26 cellular contexts compared by ENCODE assay signal in the genomic region with DNA sequence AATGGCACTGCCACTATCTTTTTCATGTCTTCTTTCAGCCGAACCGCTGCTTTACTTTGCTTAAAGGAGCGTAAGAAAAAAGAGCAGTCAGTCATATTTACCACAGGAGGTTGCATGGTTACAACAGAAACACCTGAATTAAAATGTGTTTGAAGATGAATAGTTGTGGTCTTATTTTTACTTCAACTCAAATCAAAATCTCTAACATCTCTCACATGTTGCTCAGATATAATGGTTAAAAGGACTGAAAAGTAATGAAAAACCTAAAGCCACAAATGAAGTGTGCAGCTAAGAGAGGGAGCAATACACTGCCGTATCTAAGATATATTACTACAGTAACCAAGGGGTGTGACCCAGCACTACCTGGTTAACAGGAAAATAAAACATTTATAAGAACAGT. TPM values are rescaled to one million over a fixed set of nuclear protein-coding genes. Genes with fewer than 3 reads are reported as not detected.
A peak's percentile ranks its signal among the peaks of the same experiment; 100 is the strongest.
DNase-seq lines count a peak whose midpoint lies in the region; ATAC-seq lines count a peak whose summit lies in the region.
"Had no signal": no experiment of that assay in that cellular context is flagged by ENCODE, and none has a peak within 500 bp of the region (broad histone marks: within the 10 kb centered on the region; RNA-seq: fewer than 3 reads in every experiment).

No MANE protein-coding gene starts in this region.

- no peak overlapping the region for H3K4me3 ChIP-seq in CD4-positive, alpha-beta memory T cell (ENCODE audit: low read length in 2 of 2)
- H3K4me3 ChIP-seq: BLaER1, GM23338, HAP-1, SK-N-MC had no signal

- peaks cover 0 to 2% of the 10 kb centered on the region in 2 donors for H3K27me3 Mint-ChIP-seq in CD4-positive, alpha-beta memory T cell
- H3K27me3 Mint-ChIP-seq in activated T-helper 17 cell treated with anti-CD3 and anti-CD28 coated beads, Interleukin-2, amount 50 U/mL, for 72 hours = no peaks in the 10 kb centered on the region

- no peak overlapping the region for H3K27ac ChIP-seq in CD4-positive, alpha-beta memory T cell (ENCODE audit: low read depth, low read length)
- H3K27ac ChIP-seq: 22Rv1, BLaER1, RWPE1, SK-N-MC had no signal

- POLR2A ChIA-PET in CD4-positive, alpha-beta memory T cell (lab: Charles Lee; ENCODE audit: partially characterized antibody) = no interaction called here

- DNase-seq in activated CD4-positive, CD25-positive, alpha-beta regulatory T cell (lab: John Stamatoyannopoulos, UW) = no peak
- DNase-seq in CD4-positive, alpha-beta memory T cell = peak in 4 of 5 donors; percentile 33 to 69 (median 46)
- DNase-seq in left colon (no peak), DMS79 treated with DMSO at 0.1 percent for 48 hours (lab: John Stamatoyannopoulos, UW) (no peak)
- DNase-seq: ACHN; DMS53; EL; IMR-90; NCI-H1105; NCI-H146; NCI-H2029 treated with DMSO at 0.1 percent for 48 hours; NCI-H226; NCI-H510A treated with DMSO at 0.1 percent for 48 hours; NCI-H774; NK-92 treated with Interleukin-12 subunit alpha and Interleukin-12 subunit beta, amount 100 ng/mL, for 24 hours; SHP77 treated with DMSO at 0.1 percent for 48 hours had no signal

- H3K36me3 Mint-ChIP-seq in CD4-positive, alpha-beta memory T cell = no peaks in the 10 kb centered on the region
- H3K36me3 Mint-ChIP-seq in activated T-helper 17 cell treated with anti-CD3 and anti-CD28 coated beads, Interleukin-2, amount 50 U/mL, for 72 hours (ENCODE audit: low read depth) = no peaks in the 10 kb centered on the region

- CTCF ChIA-PET in CD4-positive, alpha-beta memory T cell (lab: Charles Lee; ENCODE audit: partially characterized antibody) = interaction anchor here (12.6 kb wide), 1 partner anchor 212 kb away, joined by 394 read pairs; no protein-coding TSS in a partner anchor

- no peaks in the 10 kb centered on the region for H3K4me1 ChIP-seq in CD4-positive, alpha-beta memory T cell (ENCODE audit: insufficient read depth, low read length)
- H3K4me1 ChIP-seq: BLaER1, HAP-1 had no signal

- no peaks in the 10 kb centered on the region for H3K36me3 ChIP-seq in CD4-positive, alpha-beta memory T cell (ENCODE audit: insufficient read depth, low read length)
- H3K36me3 ChIP-seq: BLaER1, HAP-1 had no signal

- ATAC-seq in activated CD4-positive, CD25-positive, alpha-beta regulatory T cell treated with anti-CD3 and anti-CD28 coated beads, Interleukin-2, amount 50 U/mL, for 24 hours = peak; percentile 82
- peak; percentile 87 for ATAC-seq in activated T-helper 17 cell treated with anti-CD3 and anti-CD28 coated beads, Interleukin-2, amount 50 U/mL, for 72 hours (replicated peaks)
- ATAC-seq in left colon (peak; percentile 96), GM21619 (IDR thresholded peaks at IDR 0.05; ENCODE audit: unreplicated experiment) (no peak), GM21367 (IDR thresholded peaks at IDR 0.05; ENCODE audit: unreplicated experiment) (no peak)
- ATAC-seq: GM23338 had no signal

- peak overlapping the region in 7 of 8 donors; percentile 7 to 53 (median 26) for H3K4me3 Mint-ChIP-seq in CD4-positive, alpha-beta memory T cell
- peak overlapping the region; percentile 15 for H3K4me3 Mint-ChIP-seq in activated T-helper 17 cell treated with anti-CD3 and anti-CD28 coated beads, Interleukin-2, amount 50 U/mL, for 72 hours
- H3K4me3 Mint-ChIP-seq: GM23338 had no signal

- peaks cover 0 to 7% (median 0%) of the 10 kb centered on the region in 8 donors for H3K9me3 Mint-ChIP-seq in CD4-positive, alpha-beta memory T cell
- no peaks in the 10 kb centered on the region for H3K9me3 Mint-ChIP-seq in activated T-helper 17 cell treated with anti-CD3 and anti-CD28 coated beads, Interleukin-2, amount 50 U/mL, for 72 hours
- H3K9me3 Mint-ChIP-seq: GM23338 had no signal

- no peaks in the 10 kb centered on the region for H3K9me3 ChIP-seq in CD4-positive, alpha-beta memory T cell (ENCODE audit: control insufficient read depth in 1 of 2, low read length in 2 of 2)
- H3K9me3 ChIP-seq: BLaER1, HAP-1 had no signal

- peaks cover 0 to 5% (median 1%) of the 10 kb centered on the region in 4 donors for H3K4me1 Mint-ChIP-seq in CD4-positive, alpha-beta memory T cell
- no peaks in the 10 kb centered on the region for H3K4me1 Mint-ChIP-seq in activated T-helper 17 cell treated with anti-CD3 and anti-CD28 coated beads, Interleukin-2, amount 50 U/mL, for 72 hours
- H3K4me1 Mint-ChIP-seq: GM23338 had no signal

- intact Hi-C loops in CD4-positive, alpha-beta memory T cell (cut with micrococcal nuclease) = loop anchor here (2.0 kb wide), 1 partner anchor 81 kb away; a partner anchor contains a TSS
- intact Hi-C loops in left colon (cut with DNase I, micrococcal nuclease) = loop anchor here (5.0 to 10.0 kb wide), 3 partner anchors 212 to 495 kb away; no protein-coding TSS in a partner anchor

- H3K27me3 ChIP-seq in CD4-positive, alpha-beta memory T cell (ENCODE audit: insufficient read depth, low read length) = no peaks in the 10 kb centered on the region
- H3K27me3 ChIP-seq: BLaER1 had no signal

- peak overlapping the region in 6 of 7 donors; percentile 3 to 88 (median 78) for H3K27ac Mint-ChIP-seq in CD4-positive, alpha-beta memory T cell
- H3K27ac Mint-ChIP-seq in activated T-helper 17 cell treated with anti-CD3 and anti-CD28 coated beads, Interleukin-2, amount 50 U/mL, for 72 hours = no peak overlapping the region
- H3K27ac Mint-ChIP-seq: GM23338 had no signal

RNA-seq across cellular contexts. Expression of a gene that starts 27.4 kb away (rescaled TPM):
- 10 to 100 TPM in 1 of 2 experiments, 1 to 10 TPM in 1; 9.6 to 12.2 TPM for total RNA-seq in CD4-positive, alpha-beta memory T cell
- 10 to 100 TPM; 13.8 to 19.7 TPM for polyA plus RNA-seq in CD4-positive, alpha-beta memory T cell
- 10 to 100 TPM in 1 of 2 donors, 1 to 10 TPM in 1; 6.7 to 91.4 TPM for total RNA-seq in activated T-helper 17 cell treated with anti-CD3 and anti-CD28 coated beads, Interleukin-2, amount 50 U/mL, for 72 hours
- 10 to 100 TPM; 34.3 to 80.3 TPM for total RNA-seq in left colon

Comparison
In these comparisons a context has a peak if more than half of its experiments do, and no peak if none do; other contexts are left out.
1. ATAC-seq: peak in activated CD4-positive, CD25-positive, alpha-beta regulatory T cell treated with anti-CD3 and anti-CD28 coated beads, Interleukin-2, amount 50 U/mL, for 24 hours (2 of 2), activated T-helper 17 cell treated with anti-CD3 and anti-CD28 coated beads, Interleukin-2, amount 50 U/mL, for 72 hours (single experiment) and left colon (single experiment); none in GM21619 (single experiment) and GM21367 (single experiment).
2. DNase-seq: peak in CD4-positive, alpha-beta memory T cell (4 of 5); none in activated CD4-positive, CD25-positive, alpha-beta regulatory T cell (0 of 4), left colon (0 of 2) and DMS79 treated with DMSO at 0.1 percent for 48 hours (single experiment).